Comparison of ENCODE assay signal across 1 cellular context in genomic region chrX:46903458-46904242, GRCh38.
A peak's percentile ranks its signal among the peaks of the same experiment; 100 is the strongest.
TF ChIP-seq lines count a peak whose summit lies in the region.

No MANE protein-coding gene starts in this region.

TF ChIP-seq in HepG2, 621 proteins besides CTCF, POLR2A, EP300 and RAD21 (continued from another document and continues in another):
- TF ChIP-seq ERF (CRISPR knock-in tag; IDR thresholded peaks at IDR 0.05) (peak; percentile 47; the same call in 1 of the 2 replicates), ZNF382 (CRISPR knock-in tag; IDR thresholded peaks at IDR 0.05; ENCODE audit: borderline replicate concordance) (no peak), PPARG (CRISPR knock-in tag; conservative IDR thresholded peaks at IDR 0.05) (no peak), HMGA1 (CRISPR knock-in tag; conservative IDR thresholded peaks at IDR 0.05) (no peak), SAP130 (CRISPR knock-in tag; IDR thresholded peaks at IDR 0.05; ENCODE audit: low read depth) (peak; percentile 39; the same call in 1 of the 2 replicates), HMGXB4 (CRISPR knock-in tag; IDR thresholded peaks at IDR 0.05; ENCODE audit: borderline replicate concordance in 1 of 2, low read depth in 1 of 2) (peak; percentile 60 to 87; a peak in 3 of 4 replicates), ZMAT5 (CRISPR knock-in tag; IDR thresholded peaks at IDR 0.05; ENCODE audit: borderline replicate concordance, low read depth) (no peak), KLF6 (CRISPR knock-in tag; IDR thresholded peaks at IDR 0.05) (no peak), ZBTB8A (CRISPR knock-in tag; IDR thresholded peaks at IDR 0.05; ENCODE audit: borderline replicate concordance, low read depth) (no peak), ZFP91 (CRISPR knock-in tag; IDR thresholded peaks at IDR 0.05; ENCODE audit: borderline replicate concordance) (peak; percentile 58; the same call in 1 of the 2 replicates), POLR2AphosphoS2 (IDR thresholded peaks at IDR 0.05; ENCODE audit: low read depth, low read length) (no peak), PHF5A (CRISPR knock-in tag; IDR thresholded peaks at IDR 0.05; ENCODE audit: low read depth, unreplicated experiment) (no peak), JUND (CRISPR knock-in tag; IDR thresholded peaks at IDR 0.05) (no peak), FLYWCH1 (CRISPR knock-in tag; IDR thresholded peaks at IDR 0.05) (no peak), RBAK (CRISPR knock-in tag; IDR thresholded peaks at IDR 0.05) (no peak), ZMAT3 (CRISPR knock-in tag; conservative IDR thresholded peaks at IDR 0.05) (no peak), NFKB2 (CRISPR knock-in tag; IDR thresholded peaks at IDR 0.05; ENCODE audit: borderline replicate concordance) (peak; percentile 22; the same call in 1 of the 2 replicates), HIVEP1 (CRISPR knock-in tag; IDR thresholded peaks at IDR 0.05) (no peak), HDAC6 (IDR thresholded peaks at IDR 0.05; ENCODE audit: low read depth, low read length) (no peak), FOXA1 (IDR thresholded peaks at IDR 0.05) (no peak), FOXA1 (CRISPR knock-in tag; IDR thresholded peaks at IDR 0.05) (no peak), ATF4 (CRISPR knock-in tag; IDR thresholded peaks at IDR 0.05) (no peak), ZNF484 (CRISPR knock-in tag; IDR thresholded peaks at IDR 0.05; ENCODE audit: borderline replicate concordance, low read depth) (no peak), SMAD9 (CRISPR knock-in tag; IDR thresholded peaks at IDR 0.05) (no peak), ZNF629 (CRISPR knock-in tag; conservative IDR thresholded peaks at IDR 0.05) (0 out of 2 replicates have a peak, but pooled peaks have one; percentile 8), ZNF530 (CRISPR knock-in tag; IDR thresholded peaks at IDR 0.05; ENCODE audit: low read depth) (no peak), MEIS1 (CRISPR knock-in tag; IDR thresholded peaks at IDR 0.05; ENCODE audit: borderline replicate concordance) (0 out of 2 replicates have a peak, but pooled peaks have one; percentile 45), KMT2B (CRISPR knock-in tag; IDR thresholded peaks at IDR 0.05) (0 out of 2 replicates have a peak, but pooled peaks have one; percentile 22)
- TF ChIP-seq, protein P1, sequence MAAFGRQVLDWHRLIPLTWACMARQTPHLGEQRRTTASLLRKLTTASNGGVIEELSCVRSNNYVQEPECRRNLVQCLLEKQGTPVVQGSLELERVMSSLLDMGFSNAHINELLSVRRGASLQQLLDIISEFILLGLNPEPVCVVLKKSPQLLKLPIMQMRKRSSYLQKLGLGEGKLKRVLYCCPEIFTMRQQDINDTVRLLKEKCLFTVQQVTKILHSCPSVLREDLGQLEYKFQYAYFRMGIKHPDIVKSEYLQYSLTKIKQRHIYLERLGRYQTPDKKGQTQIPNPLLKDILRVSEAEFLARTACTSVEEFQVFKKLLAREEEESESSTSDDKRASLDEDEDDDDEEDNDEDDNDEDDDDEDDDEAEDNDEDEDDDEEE (CRISPR knock-in tag; IDR thresholded peaks at IDR 0.05): no peak
- TF ChIP-seq, protein P2, sequence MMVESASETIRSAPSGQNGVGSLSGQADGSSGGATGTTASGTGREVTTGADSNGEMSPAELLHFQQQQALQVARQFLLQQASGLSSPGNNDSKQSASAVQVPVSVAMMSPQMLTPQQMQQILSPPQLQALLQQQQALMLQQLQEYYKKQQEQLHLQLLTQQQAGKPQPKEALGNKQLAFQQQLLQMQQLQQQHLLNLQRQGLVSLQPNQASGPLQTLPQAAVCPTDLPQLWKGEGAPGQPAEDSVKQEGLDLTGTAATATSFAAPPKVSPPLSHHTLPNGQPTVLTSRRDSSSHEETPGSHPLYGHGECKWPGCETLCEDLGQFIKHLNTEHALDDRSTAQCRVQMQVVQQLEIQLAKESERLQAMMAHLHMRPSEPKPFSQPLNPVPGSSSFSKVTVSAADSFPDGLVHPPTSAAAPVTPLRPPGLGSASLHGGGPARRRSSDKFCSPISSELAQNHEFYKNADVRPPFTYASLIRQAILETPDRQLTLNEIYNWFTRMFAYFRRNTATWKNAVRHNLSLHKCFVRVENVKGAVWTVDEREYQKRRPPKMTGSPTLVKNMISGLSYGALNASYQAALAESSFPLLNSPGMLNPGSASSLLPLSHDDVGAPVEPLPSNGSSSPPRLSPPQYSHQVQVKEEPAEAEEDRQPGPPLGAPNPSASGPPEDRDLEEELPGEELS (CRISPR knock-in tag; IDR thresholded peaks at IDR 0.05): no peak
- TF ChIP-seq, protein P3, sequence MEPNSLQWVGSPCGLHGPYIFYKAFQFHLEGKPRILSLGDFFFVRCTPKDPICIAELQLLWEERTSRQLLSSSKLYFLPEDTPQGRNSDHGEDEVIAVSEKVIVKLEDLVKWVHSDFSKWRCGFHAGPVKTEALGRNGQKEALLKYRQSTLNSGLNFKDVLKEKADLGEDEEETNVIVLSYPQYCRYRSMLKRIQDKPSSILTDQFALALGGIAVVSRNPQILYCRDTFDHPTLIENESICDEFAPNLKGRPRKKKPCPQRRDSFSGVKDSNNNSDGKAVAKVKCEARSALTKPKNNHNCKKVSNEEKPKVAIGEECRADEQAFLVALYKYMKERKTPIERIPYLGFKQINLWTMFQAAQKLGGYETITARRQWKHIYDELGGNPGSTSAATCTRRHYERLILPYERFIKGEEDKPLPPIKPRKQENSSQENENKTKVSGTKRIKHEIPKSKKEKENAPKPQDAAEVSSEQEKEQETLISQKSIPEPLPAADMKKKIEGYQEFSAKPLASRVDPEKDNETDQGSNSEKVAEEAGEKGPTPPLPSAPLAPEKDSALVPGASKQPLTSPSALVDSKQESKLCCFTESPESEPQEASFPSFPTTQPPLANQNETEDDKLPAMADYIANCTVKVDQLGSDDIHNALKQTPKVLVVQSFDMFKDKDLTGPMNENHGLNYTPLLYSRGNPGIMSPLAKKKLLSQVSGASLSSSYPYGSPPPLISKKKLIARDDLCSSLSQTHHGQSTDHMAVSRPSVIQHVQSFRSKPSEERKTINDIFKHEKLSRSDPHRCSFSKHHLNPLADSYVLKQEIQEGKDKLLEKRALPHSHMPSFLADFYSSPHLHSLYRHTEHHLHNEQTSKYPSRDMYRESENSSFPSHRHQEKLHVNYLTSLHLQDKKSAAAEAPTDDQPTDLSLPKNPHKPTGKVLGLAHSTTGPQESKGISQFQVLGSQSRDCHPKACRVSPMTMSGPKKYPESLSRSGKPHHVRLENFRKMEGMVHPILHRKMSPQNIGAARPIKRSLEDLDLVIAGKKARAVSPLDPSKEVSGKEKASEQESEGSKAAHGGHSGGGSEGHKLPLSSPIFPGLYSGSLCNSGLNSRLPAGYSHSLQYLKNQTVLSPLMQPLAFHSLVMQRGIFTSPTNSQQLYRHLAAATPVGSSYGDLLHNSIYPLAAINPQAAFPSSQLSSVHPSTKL (CRISPR knock-in tag; IDR thresholded peaks at IDR 0.05): 0 out of 2 replicates have a peak, but pooled peaks have one; percentile 9
- TF ChIP-seq, protein P4, sequence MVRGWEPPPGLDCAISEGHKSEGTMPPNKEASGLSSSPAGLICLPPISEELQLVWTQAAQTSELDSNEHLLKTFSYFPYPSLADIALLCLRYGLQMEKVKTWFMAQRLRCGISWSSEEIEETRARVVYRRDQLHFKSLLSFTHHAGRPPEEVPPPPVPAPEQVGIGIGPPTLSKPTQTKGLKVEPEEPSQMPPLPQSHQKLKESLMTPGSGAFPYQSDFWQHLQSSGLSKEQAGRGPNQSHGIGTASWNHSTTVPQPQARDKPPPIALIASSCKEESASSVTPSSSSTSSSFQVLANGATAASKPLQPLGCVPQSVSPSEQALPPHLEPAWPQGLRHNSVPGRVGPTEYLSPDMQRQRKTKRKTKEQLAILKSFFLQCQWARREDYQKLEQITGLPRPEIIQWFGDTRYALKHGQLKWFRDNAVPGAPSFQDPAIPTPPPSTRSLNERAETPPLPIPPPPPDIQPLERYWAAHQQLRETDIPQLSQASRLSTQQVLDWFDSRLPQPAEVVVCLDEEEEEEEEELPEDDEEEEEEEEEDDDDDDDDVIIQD (CRISPR knock-in tag; IDR thresholded peaks at IDR 0.05; ENCODE audit: low read depth): no peak
- TF ChIP-seq, protein P5, sequence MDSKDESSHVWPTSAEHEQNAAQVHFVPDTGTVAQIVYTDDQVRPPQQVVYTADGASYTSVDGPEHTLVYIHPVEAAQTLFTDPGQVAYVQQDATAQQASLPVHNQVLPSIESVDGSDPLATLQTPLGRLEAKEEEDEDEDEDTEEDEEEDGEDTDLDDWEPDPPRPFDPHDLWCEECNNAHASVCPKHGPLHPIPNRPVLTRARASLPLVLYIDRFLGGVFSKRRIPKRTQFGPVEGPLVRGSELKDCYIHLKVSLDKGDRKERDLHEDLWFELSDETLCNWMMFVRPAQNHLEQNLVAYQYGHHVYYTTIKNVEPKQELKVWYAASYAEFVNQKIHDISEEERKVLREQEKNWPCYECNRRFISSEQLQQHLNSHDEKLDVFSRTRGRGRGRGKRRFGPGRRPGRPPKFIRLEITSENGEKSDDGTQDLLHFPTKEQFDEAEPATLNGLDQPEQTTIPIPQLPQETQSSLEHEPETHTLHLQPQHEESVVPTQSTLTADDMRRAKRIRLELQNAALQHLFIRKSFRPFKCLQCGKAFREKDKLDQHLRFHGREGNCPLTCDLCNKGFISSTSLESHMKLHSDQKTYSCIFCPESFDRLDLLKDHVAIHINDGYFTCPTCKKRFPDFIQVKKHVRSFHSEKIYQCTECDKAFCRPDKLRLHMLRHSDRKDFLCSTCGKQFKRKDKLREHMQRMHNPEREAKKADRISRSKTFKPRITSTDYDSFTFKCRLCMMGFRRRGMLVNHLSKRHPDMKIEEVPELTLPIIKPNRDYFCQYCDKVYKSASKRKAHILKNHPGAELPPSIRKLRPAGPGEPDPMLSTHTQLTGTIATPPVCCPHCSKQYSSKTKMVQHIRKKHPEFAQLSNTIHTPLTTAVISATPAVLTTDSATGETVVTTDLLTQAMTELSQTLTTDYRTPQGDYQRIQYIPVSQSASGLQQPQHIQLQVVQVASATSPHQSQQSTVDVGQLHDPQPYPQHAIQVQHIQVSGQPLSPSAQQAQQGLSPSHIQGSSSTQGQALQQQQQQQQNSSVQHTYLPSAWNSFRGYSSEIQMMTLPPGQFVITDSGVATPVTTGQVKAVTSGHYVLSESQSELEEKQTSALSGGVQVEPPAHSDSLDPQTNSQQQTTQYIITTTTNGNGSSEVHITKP (CRISPR knock-in tag; IDR thresholded peaks at IDR 0.05; ENCODE audit: low read depth): no peak
- TF ChIP-seq, protein P6, sequence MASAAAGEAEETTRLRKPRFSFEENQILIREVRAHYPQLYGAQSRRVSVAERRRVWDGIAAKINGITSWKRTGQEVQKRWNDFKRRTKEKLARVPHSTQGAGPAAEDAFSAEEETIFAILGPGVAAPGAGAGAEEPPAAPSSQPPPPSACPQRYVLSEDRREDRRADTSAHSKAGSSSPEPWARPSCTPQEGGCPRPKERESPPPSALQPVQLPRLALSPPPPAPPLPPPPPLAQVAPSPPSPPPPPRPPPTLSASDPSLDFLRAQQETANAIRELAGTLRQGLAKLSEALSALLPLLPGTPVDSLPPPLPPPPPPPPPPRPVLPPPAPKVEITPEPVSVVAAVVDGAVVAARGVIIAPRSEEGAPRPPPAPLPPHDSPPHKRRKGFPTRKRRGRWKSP (CRISPR knock-in tag; IDR thresholded peaks at IDR 0.05): 0 out of 2 replicates have a peak, but pooled peaks have one; percentile 19
- TF ChIP-seq, protein P7, sequence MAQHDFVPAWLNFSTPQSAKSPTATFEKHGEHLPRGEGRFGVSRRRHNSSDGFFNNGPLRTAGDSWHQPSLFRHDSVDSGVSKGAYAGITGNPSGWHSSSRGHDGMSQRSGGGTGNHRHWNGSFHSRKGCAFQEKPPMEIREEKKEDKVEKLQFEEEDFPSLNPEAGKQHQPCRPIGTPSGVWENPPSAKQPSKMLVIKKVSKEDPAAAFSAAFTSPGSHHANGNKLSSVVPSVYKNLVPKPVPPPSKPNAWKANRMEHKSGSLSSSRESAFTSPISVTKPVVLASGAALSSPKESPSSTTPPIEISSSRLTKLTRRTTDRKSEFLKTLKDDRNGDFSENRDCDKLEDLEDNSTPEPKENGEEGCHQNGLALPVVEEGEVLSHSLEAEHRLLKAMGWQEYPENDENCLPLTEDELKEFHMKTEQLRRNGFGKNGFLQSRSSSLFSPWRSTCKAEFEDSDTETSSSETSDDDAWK (CRISPR knock-in tag; IDR thresholded peaks at IDR 0.05): no peak
- TF ChIP-seq, protein P8, sequence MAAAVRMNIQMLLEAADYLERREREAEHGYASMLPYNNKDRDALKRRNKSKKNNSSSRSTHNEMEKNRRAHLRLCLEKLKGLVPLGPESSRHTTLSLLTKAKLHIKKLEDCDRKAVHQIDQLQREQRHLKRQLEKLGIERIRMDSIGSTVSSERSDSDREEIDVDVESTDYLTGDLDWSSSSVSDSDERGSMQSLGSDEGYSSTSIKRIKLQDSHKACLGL (CRISPR knock-in tag; IDR thresholded peaks at IDR 0.05): no peak
